ENCODE assay signal across 1 cellular context in genomic region chr11:111632798-111633197, GRCh38.
TF ChIP-seq lines count a peak whose summit lies in the region.

No MANE protein-coding gene starts in this region.

TF ChIP-seq in liver, 16 proteins besides CTCF, POLR2A, EP300 and RAD21 (continued from another document):
- TF ChIP-seq REST (IDR thresholded peaks at IDR 0.05) = no peak
- TF ChIP-seq MAX (IDR thresholded peaks at IDR 0.05) = no peak
- TF ChIP-seq YY1 (IDR thresholded peaks at IDR 0.05) = no peak
- TF ChIP-seq EGR1 (IDR thresholded peaks at IDR 0.05; ENCODE audit: low read depth in 2 of 2) = no peak
